14 cellular contexts compared by ENCODE assay signal in genomic region chr4:106892786-106893185, GRCh38.
DNase-seq lines count a peak whose midpoint lies in the region; ATAC-seq and TF ChIP-seq lines count a peak whose summit lies in the region.
"Had no signal": no experiment of that assay in that cellular context is flagged by ENCODE, and none has a peak within 500 bp of the region (broad histone marks: within the 10 kb centered on the region; RNA-seq: fewer than 3 reads in every experiment).

No MANE protein-coding gene starts in this region.

- TF ChIP-seq CTCF in chondrocyte (IDR thresholded peaks at IDR 0.05) (no peak), nephron progenitor cell (IDR thresholded peaks at IDR 0.05) (no peak), natural killer cell (IDR thresholded peaks at IDR 0.05) (no peak)

- peaks cover 22% of the 10 kb centered on the region for H3K27me3 Mint-ChIP-seq in chondrocyte (ENCODE audit: low read depth)
- peaks cover 3% of the 10 kb centered on the region for H3K27me3 Mint-ChIP-seq in nephron progenitor cell (ENCODE audit: low read depth, poor library complexity)
- no peaks in the 10 kb centered on the region for H3K27me3 Mint-ChIP-seq in natural killer cell (ENCODE audit: low read depth in 2 of 2)
- H3K27me3 Mint-ChIP-seq: CD4-positive, alpha-beta T cell had no signal

- intact Hi-C loops in natural killer cell (cut with micrococcal nuclease) = no loop called here

- H3K27ac Mint-ChIP-seq in chondrocyte (ENCODE audit: unreplicated experiment) (no peak overlapping the region), nephron progenitor cell (peak overlapping the region; percentile 27), natural killer cell (no peak overlapping the region)
- H3K27ac Mint-ChIP-seq in stimulated activated effector memory CD8-positive, alpha-beta T cell treated with anti-CD3 and anti-CD28 coated beads, Interleukin-12 subunit alpha, Interleukin-12 subunit beta, amount 100 ng/mL, for 72 hours = no peak overlapping the region
- H3K27ac Mint-ChIP-seq: CD4-positive, alpha-beta T cell had no signal

- no peaks in the 10 kb centered on the region for H3K4me1 Mint-ChIP-seq in chondrocyte (ENCODE audit: low read depth)
- no peaks in the 10 kb centered on the region for H3K4me1 Mint-ChIP-seq in nephron progenitor cell
- no peaks in the 10 kb centered on the region for H3K4me1 Mint-ChIP-seq in stimulated activated effector memory CD8-positive, alpha-beta T cell treated with anti-CD3 and anti-CD28 coated beads, Interleukin-12 subunit alpha, Interleukin-12 subunit beta, amount 100 ng/mL, for 72 hours
- H3K4me1 Mint-ChIP-seq in natural killer cell = no peaks in the 10 kb centered on the region

- H3K9me3 Mint-ChIP-seq in chondrocyte (ENCODE audit: low read depth) (peaks cover 11% of the 10 kb centered on the region), nephron progenitor cell (peaks cover 14% of the 10 kb centered on the region), natural killer cell (peaks cover 0 to 9% of the 10 kb centered on the region in 2 donors)
- H3K9me3 Mint-ChIP-seq in stimulated activated effector memory CD8-positive, alpha-beta T cell treated with anti-CD3 and anti-CD28 coated beads, Interleukin-12 subunit alpha, Interleukin-12 subunit beta, amount 100 ng/mL, for 72 hours = peaks cover 4% of the 10 kb centered on the region

- H3K36me3 Mint-ChIP-seq in chondrocyte (ENCODE audit: low read depth) (peaks cover 8% of the 10 kb centered on the region), nephron progenitor cell (ENCODE audit: low read depth) (no peaks in the 10 kb centered on the region), natural killer cell (no peaks in the 10 kb centered on the region)
- no peaks in the 10 kb centered on the region for H3K36me3 Mint-ChIP-seq in stimulated activated effector memory CD8-positive, alpha-beta T cell treated with anti-CD3 and anti-CD28 coated beads, Interleukin-12 subunit alpha, Interleukin-12 subunit beta, amount 100 ng/mL, for 72 hours

- H3K4me3 Mint-ChIP-seq in chondrocyte (ENCODE audit: unreplicated experiment) (no peak overlapping the region), nephron progenitor cell (no peak overlapping the region), natural killer cell (no peak overlapping the region)
- H3K4me3 Mint-ChIP-seq in stimulated activated effector memory CD8-positive, alpha-beta T cell treated with anti-CD3 and anti-CD28 coated beads, Interleukin-12 subunit alpha, Interleukin-12 subunit beta, amount 100 ng/mL, for 72 hours = no peak overlapping the region
- H3K4me3 Mint-ChIP-seq: CD4-positive, alpha-beta T cell had no signal

- peak; percentile 31 for ATAC-seq in stimulated activated effector memory CD8-positive, alpha-beta T cell treated with anti-CD3 and anti-CD28 coated beads, Interleukin-12 subunit alpha, Interleukin-12 subunit beta, amount 100 ng/mL, for 72 hours
- ATAC-seq in HG03354 (IDR thresholded peaks at IDR 0.05; ENCODE audit: poor library complexity, severe bottlenecking, unreplicated experiment) = no peak
- ATAC-seq in natural killer cell = no peak

- peak; percentile 57 for DNase-seq in chondrocyte (ENCODE audit: low spot score)
- DNase-seq in nephron progenitor cell = no peak
- DNase-seq in stimulated activated effector memory CD8-positive, alpha-beta T cell treated with anti-CD3 and anti-CD28 coated beads, Interleukin-12 subunit alpha, Interleukin-12 subunit beta, amount 100 ng/mL, for 72 hours (ENCODE audit: low spot score in 2 of 2) = no peak
- DNase-seq in NCI-H146 treated with DMSO at 0.1 percent for 48 hours (lab: John Stamatoyannopoulos, UW; ENCODE audit: unreplicated experiment) = no peak
- DNase-seq in natural killer cell = no peak
- DNase-seq: ACHN; BE2C; C1 segment of cervical spinal cord; Caco-2; CD4-positive, alpha-beta T cell; GM23248; HCEC 1CT; IMR-90 had no signal
